20 cellular contexts compared by ENCODE assay signal in the genomic region with DNA sequence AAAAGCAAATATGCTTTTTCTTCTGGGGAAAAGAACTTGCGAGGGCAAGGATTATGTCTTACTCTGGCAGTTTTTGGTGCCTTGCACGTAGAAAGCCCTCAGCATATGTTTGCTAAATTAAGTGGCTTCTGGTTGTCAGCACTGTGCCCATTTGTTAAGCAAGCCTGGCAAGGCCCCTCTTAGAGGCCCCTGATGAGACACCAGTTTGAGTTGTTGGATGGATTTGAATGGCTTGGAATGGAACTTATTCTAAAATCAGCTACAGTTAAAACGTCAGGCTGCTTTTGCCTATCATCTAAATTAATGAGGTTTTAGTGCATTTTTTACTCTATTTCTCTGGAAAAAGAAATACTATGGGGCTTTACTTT.
"Had no signal": no experiment of that assay in that cellular context is flagged by ENCODE, and none has a peak within 500 bp of the region (broad histone marks: within the 10 kb centered on the region; RNA-seq: fewer than 3 reads in every experiment).

No MANE protein-coding gene starts in this region.

- H3K4me1 ChIP-seq: pancreas, suprapubic skin had no signal

- H3K4me3 ChIP-seq: left lung, mucosa of descending colon, pancreas, prostate gland, suprapubic skin, tibial artery had no signal

- H3K27me3 Mint-ChIP-seq: activated naive CD8-positive, alpha-beta T cell; stimulated activated naive B cell treated with anti-CD40 and anti-IgM and Interleukin-4, amounts not matched to agents 10 μg/mL and 1 μg/mL and 100 μg/mL, for 72 hours had no signal

- H3K9me3 ChIP-seq: left lung, mucosa of descending colon, pancreas, prostate gland, suprapubic skin, tibial artery had no signal

- H3K4me3 Mint-ChIP-seq: activated naive CD8-positive, alpha-beta T cell; nephron; stimulated activated naive B cell treated with anti-CD40 and anti-IgM and Interleukin-4, amounts not matched to agents 10 μg/mL and 1 μg/mL and 100 μg/mL, for 72 hours; T-helper 2 cell treated with Interferon-gamma antibody and Interleukin-4, amounts not matched to agents 5 μg/mL and 100 μg/mL, for 36 hours had no signal

- DNase-seq: activated CD4-positive, alpha-beta T cell treated with anti-CD3 and anti-CD28 coated beads for 4 hours; activated CD4-positive, alpha-beta T cell treated with anti-CD3 and anti-CD28 coated beads, Interleukin-2, amount 50 U/mL, for 4 hours; activated effector memory CD4-positive, alpha-beta T cell treated with Interleukin-2 at 50 U/mL for 16 hours; activated naive CD4-positive, alpha-beta T cell treated with Interleukin-2 at 50 U/mL for 16 hours; activated T-cell treated with anti-CD3 and anti-CD28 coated beads for 4 hours; anterior cingulate cortex; kidney glomerular epithelial cell; left lung; mucosa of descending colon; pancreas; stimulated activated CD4-positive, alpha-beta T cell treated with anti-CD3 and anti-CD28 coated beads, Interleukin-15, amount 100 ng/mL, for 24 hours; stimulated activated CD4-positive, alpha-beta T cell treated with anti-CD3 and anti-CD28 coated beads, Interleukin-2, amount 100 ng/mL, for 24 hours; stimulated activated naive B cell treated with anti-CD40 and anti-IgM and Interleukin-4, amounts not matched to agents 10 μg/mL and 1 μg/mL and 100 μg/mL, for 72 hours; T-helper 1 cell; tibial artery had no signal

- H3K4me1 Mint-ChIP-seq: stimulated activated naive B cell treated with anti-CD40 and anti-IgM and Interleukin-4, amounts not matched to agents 10 μg/mL and 1 μg/mL and 100 μg/mL, for 72 hours had no signal

- H3K27ac Mint-ChIP-seq: activated naive CD8-positive, alpha-beta T cell; nephron; stimulated activated naive B cell treated with anti-CD40 and anti-IgM and Interleukin-4, amounts not matched to agents 10 μg/mL and 1 μg/mL and 100 μg/mL, for 72 hours; T-helper 2 cell treated with Interferon-gamma antibody and Interleukin-4, amounts not matched to agents 5 μg/mL and 100 μg/mL, for 36 hours had no signal

- H3K27me3 ChIP-seq: left lung, pancreas, suprapubic skin, tibial artery had no signal

- H3K9me3 Mint-ChIP-seq: nephron; T-helper 2 cell treated with Interferon-gamma antibody and Interleukin-4, amounts not matched to agents 5 μg/mL and 100 μg/mL, for 36 hours had no signal

- ATAC-seq: mucosa of descending colon; pancreas; stimulated activated naive B cell treated with anti-CD40 and anti-IgM and Interleukin-4, amounts not matched to agents 10 μg/mL and 1 μg/mL and 100 μg/mL, for 72 hours had no signal

- H3K36me3 ChIP-seq: left lung, pancreas, prostate gland, suprapubic skin, tibial artery had no signal

- H3K27ac ChIP-seq: pancreas, prostate gland, suprapubic skin, tibial artery had no signal
